In genomic region chr9:138126090-138126857, GRCh38 we compare ENCODE assay signal across 8 cellular contexts.
DNase-seq lines count a peak whose midpoint lies in the region; ATAC-seq and TF ChIP-seq lines count a peak whose summit lies in the region.
"Not testable (repeated sequence)": the region's sequence is repeated elsewhere in the genome, so short reads cannot be mapped to it uniquely, and the experiment has no call there.

No MANE protein-coding gene starts in this region.

- H3K27me3 ChIP-seq in GM06990 (replicated peaks; ENCODE audit: control insufficient read depth, insufficient read depth, low read length); colonic mucosa: not testable (repeated sequence)

- not testable (repeated sequence) for H3K9me3 Mint-ChIP-seq in activated CD4-positive, alpha-beta T cell treated with anti-CD3 and anti-CD28 coated beads, Interleukin-2, amount 10 ng/mL, durations not matched to agents 24 days and 14 days

- not testable (repeated sequence) for H3K9ac ChIP-seq in colonic mucosa (ENCODE audit: low read depth in 2 of 2, low read length in 2 of 2)

- not testable (repeated sequence) for H3K27ac ChIP-seq in colonic mucosa

- ATAC-seq in GM18909 (IDR thresholded peaks at IDR 0.05; ENCODE audit: poor library complexity, unreplicated experiment) (peak; percentile 89), GM21619 (IDR thresholded peaks at IDR 0.05; ENCODE audit: unreplicated experiment) (peak; percentile 90), HG03095 (IDR thresholded peaks at IDR 0.05; ENCODE audit: unreplicated experiment) (peak; percentile 78)

- TF ChIP-seq CTCF in GM06990 (IDR thresholded peaks at IDR 0.05; ENCODE audit: insufficient read depth, low read length, poor library complexity, severe bottlenecking): peak; percentile 50
- peak; percentile 21; the same call in 1 of the 2 replicates for TF ChIP-seq CTCF in LNCaP clone FGC (IDR thresholded peaks at IDR 0.05; ENCODE audit: control insufficient read depth, extremely low read depth, insufficient read depth)
- TF ChIP-seq CTCF in colonic mucosa (IDR thresholded peaks at IDR 0.05): peak; percentile 9

- H3K4me3 Mint-ChIP-seq in activated CD4-positive, alpha-beta T cell treated with anti-CD3 and anti-CD28 coated beads, Interleukin-2, amount 10 ng/mL, durations not matched to agents 24 days and 14 days: not testable (repeated sequence)

- H3K4me1 ChIP-seq in colonic mucosa: not testable (repeated sequence)

- not testable (repeated sequence) for H3K27ac Mint-ChIP-seq in activated CD4-positive, alpha-beta T cell treated with anti-CD3 and anti-CD28 coated beads, Interleukin-2, amount 10 ng/mL, durations not matched to agents 24 days and 14 days

- not testable (repeated sequence) for H3K4me1 Mint-ChIP-seq in activated CD4-positive, alpha-beta T cell treated with anti-CD3 and anti-CD28 coated beads, Interleukin-2, amount 10 ng/mL, durations not matched to agents 24 days and 14 days

- H3K36me3 Mint-ChIP-seq in activated CD4-positive, alpha-beta T cell treated with anti-CD3 and anti-CD28 coated beads, Interleukin-2, amount 10 ng/mL, durations not matched to agents 24 days and 14 days (ENCODE audit: low read depth): not testable (repeated sequence)

- not testable (repeated sequence) for H3K4me3 ChIP-seq in GM06990 (replicated peaks; ENCODE audit: low read depth, low read length); LNCaP clone FGC (ENCODE audit: low read depth, low read length); colonic mucosa

- peak; percentile 68 for DNase-seq in GM06990 (ENCODE audit: extremely low read depth, insufficient read length)
- not testable (repeated sequence) for DNase-seq in LNCaP clone FGC (ENCODE audit: low read depth); colonic mucosa
- peak; percentile 83 for DNase-seq in activated CD4-positive, alpha-beta T cell treated with anti-CD3 and anti-CD28 coated beads, Interleukin-2, amount 10 ng/mL, durations not matched to agents 24 days and 14 days
- peak; percentile 30 to 67 for DNase-seq in stimulated activated CD4-positive, alpha-beta T cell treated with anti-CD3 and anti-CD28 coated beads, Interleukin-15, amount 100 ng/mL, for 48 hours (ENCODE audit: low read depth in 2 of 2)

- H3K36me3 ChIP-seq in GM06990 (ENCODE audit: control insufficient read depth, insufficient read depth, low read length); colonic mucosa: not testable (repeated sequence)

- H3K27me3 Mint-ChIP-seq in activated CD4-positive, alpha-beta T cell treated with anti-CD3 and anti-CD28 coated beads, Interleukin-2, amount 10 ng/mL, durations not matched to agents 24 days and 14 days: not testable (repeated sequence)

- intact Hi-C loops in activated CD4-positive, alpha-beta T cell treated with anti-CD3 and anti-CD28 coated beads, Interleukin-2, amount 10 ng/mL, durations not matched to agents 24 days and 14 days (cut with micrococcal nuclease); colonic mucosa (cut with DNase I): not testable (repeated sequence)

- H3K9me3 ChIP-seq in colonic mucosa: not testable (repeated sequence)
